14 cellular contexts compared by ENCODE assay signal in the genomic region with DNA sequence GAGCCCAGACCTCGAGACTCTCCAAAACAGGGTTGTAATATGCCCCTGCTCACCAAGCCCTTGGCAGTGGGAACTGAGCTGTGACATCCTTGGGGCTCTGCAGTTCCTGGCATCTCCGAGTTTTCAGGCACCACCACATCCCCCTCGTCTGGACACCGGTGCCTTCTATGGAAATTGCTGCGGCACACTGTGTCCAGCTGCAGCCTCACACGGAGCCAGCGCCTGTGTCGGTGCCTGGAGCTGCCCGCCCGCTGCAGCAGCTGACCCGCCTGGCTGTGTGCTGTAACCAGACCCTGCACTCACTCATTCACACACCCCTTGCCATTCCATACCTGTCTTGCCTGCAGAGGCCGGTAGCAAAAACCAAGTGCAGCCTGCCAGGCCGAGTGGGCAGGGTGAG. TPM values are rescaled to one million over a fixed set of nuclear protein-coding genes. Genes with fewer than 3 reads are reported as not detected.
DNase-seq lines count a peak whose midpoint lies in the region; TF ChIP-seq lines count a peak whose summit lies in the region.
"Had no signal": no experiment of that assay in that cellular context is flagged by ENCODE, and none has a peak within 500 bp of the region (broad histone marks: within the 10 kb centered on the region; RNA-seq: fewer than 3 reads in every experiment).

No MANE protein-coding gene starts in this region.

- no peak overlapping the region for H3K4me3 Mint-ChIP-seq in activated naive CD4-positive, alpha-beta T cell treated with anti-CD3 and anti-CD28 coated beads for 36 hours
- H3K4me3 Mint-ChIP-seq in glutamatergic neuron (ENCODE audit: unreplicated experiment), result peak overlapping the region; percentile 51
- H3K4me3 Mint-ChIP-seq in nephron progenitor cell, result no peak overlapping the region

- intact Hi-C loops in activated naive CD4-positive, alpha-beta T cell treated with anti-CD3 and anti-CD28 coated beads for 36 hours (cut with micrococcal nuclease), result no loop called here

- no peaks in the 10 kb centered on the region for H3K9me3 ChIP-seq in WERI-Rb-1 (ENCODE audit: severe bottlenecking)
- H3K9me3 ChIP-seq: mucosa of descending colon had no signal

- peaks cover 78% of the 10 kb centered on the region for H3K4me1 Mint-ChIP-seq in activated naive CD4-positive, alpha-beta T cell treated with anti-CD3 and anti-CD28 coated beads for 36 hours (ENCODE audit: low read depth)
- H3K4me1 Mint-ChIP-seq in glutamatergic neuron (ENCODE audit: low read depth, unreplicated experiment) (peaks cover 37% of the 10 kb centered on the region), nephron progenitor cell (peaks cover 38% of the 10 kb centered on the region)

- no peaks in the 10 kb centered on the region for H3K27me3 ChIP-seq in WERI-Rb-1 (ENCODE audit: insufficient read depth, low read depth, severe bottlenecking)

- H3K27ac ChIP-seq in temporal lobe (ENCODE audit: low read depth, low read length) (peak overlapping the region; percentile 87), WERI-Rb-1 (no peak overlapping the region)

- no peak overlapping the region for H3K4me3 ChIP-seq in WERI-Rb-1 (ENCODE audit: low read depth, low read length)
- H3K4me3 ChIP-seq: mucosa of descending colon had no signal

- CTCF ChIA-PET in activated naive CD4-positive, alpha-beta T cell treated with anti-CD3 and anti-CD28 coated beads for 36 hours (lab: Charles Lee), result interaction anchor here (1.7 kb wide), 1 partner anchor 35 kb away, joined by 3 read pairs; no protein-coding TSS in a partner anchor

- TF ChIP-seq CTCF in glutamatergic neuron (IDR thresholded peaks at IDR 0.05; ENCODE audit: partially characterized antibody, unreplicated experiment) (no peak), nephron progenitor cell (IDR thresholded peaks at IDR 0.05) (no peak), WERI-Rb-1 (IDR thresholded peaks at IDR 0.05; ENCODE audit: low read depth, low read length) (no peak)

- H3K27ac Mint-ChIP-seq in activated naive CD4-positive, alpha-beta T cell treated with anti-CD3 and anti-CD28 coated beads for 36 hours, result peak overlapping the region; percentile 15
- H3K27ac Mint-ChIP-seq in glutamatergic neuron (ENCODE audit: unreplicated experiment), result no peak overlapping the region
- H3K27ac Mint-ChIP-seq in nephron progenitor cell, result peak overlapping the region; percentile 69

- H3K36me3 ChIP-seq in WERI-Rb-1, result peaks cover 56% of the 10 kb centered on the region

- H3K9me3 Mint-ChIP-seq in activated naive CD4-positive, alpha-beta T cell treated with anti-CD3 and anti-CD28 coated beads for 36 hours, result no peaks in the 10 kb centered on the region
- H3K9me3 Mint-ChIP-seq in glutamatergic neuron (ENCODE audit: unreplicated experiment) (no peaks in the 10 kb centered on the region), nephron progenitor cell (no peaks in the 10 kb centered on the region)
- H3K9me3 Mint-ChIP-seq: IgD-negative memory B cell had no signal

- H3K27me3 Mint-ChIP-seq in activated naive CD4-positive, alpha-beta T cell treated with anti-CD3 and anti-CD28 coated beads for 36 hours (ENCODE audit: low read depth), result no peaks in the 10 kb centered on the region
- peaks cover 7% of the 10 kb centered on the region for H3K27me3 Mint-ChIP-seq in glutamatergic neuron (ENCODE audit: unreplicated experiment)
- H3K27me3 Mint-ChIP-seq in nephron progenitor cell (ENCODE audit: low read depth, poor library complexity), result no peaks in the 10 kb centered on the region
- H3K27me3 Mint-ChIP-seq: IgD-negative memory B cell had no signal

- peaks cover 21% of the 10 kb centered on the region for H3K36me3 Mint-ChIP-seq in activated naive CD4-positive, alpha-beta T cell treated with anti-CD3 and anti-CD28 coated beads for 36 hours (ENCODE audit: low read depth)
- peaks cover 6% of the 10 kb centered on the region for H3K36me3 Mint-ChIP-seq in glutamatergic neuron (ENCODE audit: unreplicated experiment)
- H3K36me3 Mint-ChIP-seq in nephron progenitor cell (ENCODE audit: low read depth), result peaks cover 44% of the 10 kb centered on the region

- no peak for DNase-seq in activated naive CD4-positive, alpha-beta T cell treated with anti-CD3 and anti-CD28 coated beads for 36 hours
- no peak for DNase-seq in activated naive CD4-positive, alpha-beta T cell treated with Interleukin-2 at 50 U/mL for 16 hours
- DNase-seq in glutamatergic neuron (no peak), nephron progenitor cell (no peak), NCI-H2107 treated with DMSO at 0.1 percent for 48 hours (lab: John Stamatoyannopoulos, UW; ENCODE audit: unreplicated experiment) (no peak), WERI-Rb-1 (no peak), dedifferentiated amniotic fluid mesenchymal stem cell (ENCODE audit: extremely low spot score) (no peak)
- DNase-seq: GF-D8; mucosa of descending colon; NCI-H446 treated with DMSO at 0.1 percent for 48 hours; OCI-M1; stimulated activated naive CD4-positive, alpha-beta T cell treated with Interleukin-2 at 50 U/mL for 16 hours had no signal

RNA-seq across cellular contexts. Expression of gene IWS1, which starts 11.8 kb away (rescaled TPM):
- total RNA-seq in activated naive CD4-positive, alpha-beta T cell treated with anti-CD3 and anti-CD28 coated beads for 36 hours, result 10 to 100 TPM; 52.1 to 52.5 TPM
- total RNA-seq in glutamatergic neuron (ENCODE audit: unreplicated experiment) (46.1 TPM), temporal lobe (28.3 TPM)

RNA-seq across cellular contexts. Expression of gene MYO7B, which starts 21.0 kb away (rescaled TPM):
- total RNA-seq in activated naive CD4-positive, alpha-beta T cell treated with anti-CD3 and anti-CD28 coated beads for 36 hours, result under 1 TPM; 0.37 to 0.41 TPM
- total RNA-seq in glutamatergic neuron (ENCODE audit: unreplicated experiment) (0.29 TPM), temporal lobe (under 0.01 TPM)
